Comparison of ENCODE assay signal across 1 cellular context in the genomic region with DNA sequence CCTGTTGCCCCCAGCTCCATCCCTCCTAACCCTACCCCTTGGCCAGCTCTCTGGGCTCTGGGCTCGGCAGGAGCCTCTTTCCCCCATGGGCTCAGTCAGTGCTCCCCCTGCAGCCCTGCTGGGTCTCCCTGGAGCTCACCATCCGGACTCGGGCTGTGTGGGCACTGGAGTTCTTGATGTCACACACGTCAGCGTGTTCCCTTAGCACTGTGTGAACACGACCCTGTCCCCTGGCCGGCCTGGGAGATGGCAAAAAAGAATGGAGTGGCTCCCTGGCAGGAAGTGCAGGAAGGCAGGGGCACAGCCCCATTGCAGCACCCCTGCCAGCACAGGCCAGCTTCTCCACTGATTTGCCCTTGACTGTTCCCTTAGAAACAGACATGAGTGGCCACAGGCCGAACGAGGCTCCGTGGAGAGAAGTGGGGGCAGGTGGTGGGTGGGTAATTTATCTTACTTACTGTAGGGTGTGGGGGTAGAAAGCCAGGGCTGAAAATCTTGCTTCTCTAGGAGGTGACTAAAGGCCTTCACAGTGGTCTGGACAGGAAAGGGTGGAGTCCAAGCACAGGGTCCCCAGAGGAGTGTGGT.
TF ChIP-seq lines count a peak whose summit lies in the region.

No MANE protein-coding gene starts in this region.

TF ChIP-seq in H1, 55 proteins besides CTCF, POLR2A, EP300 and RAD21:
- no peak for TF ChIP-seq NRF1 (IDR thresholded peaks at IDR 0.05; ENCODE audit: low read depth, low read length)
- TF ChIP-seq, protein P1, sequence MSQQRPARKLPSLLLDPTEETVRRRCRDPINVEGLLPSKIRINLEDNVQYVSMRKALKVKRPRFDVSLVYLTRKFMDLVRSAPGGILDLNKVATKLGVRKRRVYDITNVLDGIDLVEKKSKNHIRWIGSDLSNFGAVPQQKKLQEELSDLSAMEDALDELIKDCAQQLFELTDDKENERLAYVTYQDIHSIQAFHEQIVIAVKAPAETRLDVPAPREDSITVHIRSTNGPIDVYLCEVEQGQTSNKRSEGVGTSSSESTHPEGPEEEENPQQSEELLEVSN (IDR thresholded peaks at IDR 0.05), result no peak
- no peak for TF ChIP-seq BRCA1 (IDR thresholded peaks at IDR 0.05; ENCODE audit: low read depth, low read length)
- TF ChIP-seq SP2 (IDR thresholded peaks at IDR 0.05; ENCODE audit: low read length), result no peak
- no peak for TF ChIP-seq SRF (IDR thresholded peaks at IDR 0.05; ENCODE audit: low read depth, low read length)
- TF ChIP-seq ZNF274 (IDR thresholded peaks at IDR 0.05; ENCODE audit: borderline replicate concordance, extremely low read depth, low read length), result no peak
- no peak for TF ChIP-seq POLR2AphosphoS5 (IDR thresholded peaks at IDR 0.05; ENCODE audit: low read depth, low read length)
- TF ChIP-seq, protein P2, sequence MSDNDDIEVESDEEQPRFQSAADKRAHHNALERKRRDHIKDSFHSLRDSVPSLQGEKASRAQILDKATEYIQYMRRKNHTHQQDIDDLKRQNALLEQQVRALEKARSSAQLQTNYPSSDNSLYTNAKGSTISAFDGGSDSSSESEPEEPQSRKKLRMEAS (IDR thresholded peaks at IDR 0.05), result no peak
- TF ChIP-seq, protein P3, sequence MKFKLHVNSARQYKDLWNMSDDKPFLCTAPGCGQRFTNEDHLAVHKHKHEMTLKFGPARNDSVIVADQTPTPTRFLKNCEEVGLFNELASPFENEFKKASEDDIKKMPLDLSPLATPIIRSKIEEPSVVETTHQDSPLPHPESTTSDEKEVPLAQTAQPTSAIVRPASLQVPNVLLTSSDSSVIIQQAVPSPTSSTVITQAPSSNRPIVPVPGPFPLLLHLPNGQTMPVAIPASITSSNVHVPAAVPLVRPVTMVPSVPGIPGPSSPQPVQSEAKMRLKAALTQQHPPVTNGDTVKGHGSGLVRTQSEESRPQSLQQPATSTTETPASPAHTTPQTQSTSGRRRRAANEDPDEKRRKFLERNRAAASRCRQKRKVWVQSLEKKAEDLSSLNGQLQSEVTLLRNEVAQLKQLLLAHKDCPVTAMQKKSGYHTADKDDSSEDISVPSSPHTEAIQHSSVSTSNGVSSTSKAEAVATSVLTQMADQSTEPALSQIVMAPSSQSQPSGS (IDR thresholded peaks at IDR 0.05; ENCODE audit: low read length), result no peak
- TF ChIP-seq RFX5 (IDR thresholded peaks at IDR 0.05; ENCODE audit: borderline replicate concordance, low read depth, low read length), result no peak
- TF ChIP-seq SIX5 (IDR thresholded peaks at IDR 0.05; ENCODE audit: low read depth, low read length), result no peak
- no peak for TF ChIP-seq KDM4A (IDR thresholded peaks at IDR 0.05; ENCODE audit: low read depth, low read length, severe bottlenecking)
- no peak for TF ChIP-seq TCF12 (IDR thresholded peaks at IDR 0.05; ENCODE audit: low read depth, low read length)
- TF ChIP-seq TAF7 (optimal IDR thresholded peaks at IDR 0.05; ENCODE audit: borderline replicate concordance, low read depth, low read length), result no peak
- no peak for TF ChIP-seq PHF8 (conservative IDR thresholded peaks at IDR 0.05; ENCODE audit: low read depth, low read length)
- TF ChIP-seq RNF2 (IDR thresholded peaks at IDR 0.05; ENCODE audit: borderline replicate concordance, low read depth, low read length, missing control alignments, poor library complexity, severe bottlenecking), result no peak
- TF ChIP-seq TBP (IDR thresholded peaks at IDR 0.05; ENCODE audit: low read depth, low read length), result no peak
- TF ChIP-seq, protein P4, sequence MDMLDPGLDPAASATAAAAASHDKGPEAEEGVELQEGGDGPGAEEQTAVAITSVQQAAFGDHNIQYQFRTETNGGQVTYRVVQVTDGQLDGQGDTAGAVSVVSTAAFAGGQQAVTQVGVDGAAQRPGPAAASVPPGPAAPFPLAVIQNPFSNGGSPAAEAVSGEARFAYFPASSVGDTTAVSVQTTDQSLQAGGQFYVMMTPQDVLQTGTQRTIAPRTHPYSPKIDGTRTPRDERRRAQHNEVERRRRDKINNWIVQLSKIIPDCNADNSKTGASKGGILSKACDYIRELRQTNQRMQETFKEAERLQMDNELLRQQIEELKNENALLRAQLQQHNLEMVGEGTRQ (IDR thresholded peaks at IDR 0.05; ENCODE audit: low read length), result no peak
